8 cellular contexts compared by ENCODE assay signal in genomic region chr1:10475510-10475909, GRCh38. TPM values are rescaled to one million over a fixed set of nuclear protein-coding genes. Genes with fewer than 3 reads are reported as not detected.
DNase-seq lines count a peak whose midpoint lies in the region; ATAC-seq, FAIRE-seq and TF ChIP-seq lines count a peak whose summit lies in the region.

No MANE protein-coding gene starts in this region.

- no peak for TF ChIP-seq POLR2A in GM12892 (IDR thresholded peaks at IDR 0.05; ENCODE audit: low read depth, low read length)

- no peaks in the 10 kb centered on the region for H3K36me3 Mint-ChIP-seq in natural killer cell treated with Interleukin-12 subunit alpha and Interleukin-12 subunit beta and Interleukin-15 and Interleukin-18, amount 100 ng/mL, for 72 hours

- peaks cover 19 to 22% of the 10 kb centered on the region in 2 donors for H3K4me1 ChIP-seq in duodenal mucosa (ENCODE audit: control insufficient read depth in 1 of 2, insufficient read depth in 2 of 2, low read length in 2 of 2)

- peak overlapping the region; percentile 72 to 92 for H3K9ac ChIP-seq in duodenal mucosa (ENCODE audit: low read depth in 1 of 2, low read length in 2 of 2)

- CTCF ChIA-PET in BJ (lab: Yijun Ruan, JAX): interaction anchor here (1.2 kb wide), 1 partner anchor 19 kb away, joined by 9 read pairs; no protein-coding TSS in a partner anchor

- POLR2A ChIA-PET in BJ (lab: Charles Lee): interaction anchor here (0.7 kb wide), 1 partner anchor 322 kb away, joined by 9 read pairs; no protein-coding TSS in a partner anchor

- H3K9me3 ChIP-seq in MG63 (no peaks in the 10 kb centered on the region), duodenal mucosa (ENCODE audit: control insufficient read depth in 1 of 2, low read length in 2 of 2) (no peaks in the 10 kb centered on the region)

- H3K4me1 Mint-ChIP-seq in natural killer cell treated with Interleukin-12 subunit alpha and Interleukin-12 subunit beta and Interleukin-15 and Interleukin-18, amount 100 ng/mL, for 72 hours (ENCODE audit: low read depth in 2 of 2): peaks cover 31 to 35% of the 10 kb centered on the region in 2 donors

- no peaks in the 10 kb centered on the region for H3K27me3 ChIP-seq in BJ (ENCODE audit: control insufficient read depth, insufficient read depth, low read length)
- H3K27me3 ChIP-seq in MG63: no peaks in the 10 kb centered on the region
- no peaks in the 10 kb centered on the region for H3K27me3 ChIP-seq in duodenal mucosa (ENCODE audit: control insufficient read depth in 1 of 2, insufficient read depth in 2 of 2, low read length in 2 of 2)

- peak overlapping the region; percentile 74 for H3K4me3 ChIP-seq in BJ (ENCODE audit: low read depth, low read length)
- H3K4me3 ChIP-seq in MG63: peak overlapping the region; percentile 87
- H3K4me3 ChIP-seq in duodenal mucosa (ENCODE audit: low read depth in 1 of 2, low read length in 2 of 2): peak overlapping the region; percentile 91 to 95

- ATAC-seq in natural killer cell treated with Interleukin-12 subunit alpha and Interleukin-12 subunit beta and Interleukin-15 and Interleukin-18, amount 100 ng/mL, for 72 hours: no peak
- ATAC-seq in HG02763 (IDR thresholded peaks at IDR 0.05; ENCODE audit: unreplicated experiment) (no peak), esophagus mucosa (no peak)

- H3K27ac ChIP-seq in duodenal mucosa (ENCODE audit: low read depth, low read length): peak overlapping the region; percentile 58

- TF ChIP-seq CTCF in BJ (IDR thresholded peaks at IDR 0.05; ENCODE audit: insufficient read depth, low read depth, low read length): no peak

- H3K36me3 ChIP-seq in BJ (ENCODE audit: control insufficient read depth, insufficient read depth, low read length) (no peaks in the 10 kb centered on the region), MG63 (peaks cover 3% of the 10 kb centered on the region; the same call in 1 of the 2 replicates), duodenal mucosa (ENCODE audit: control insufficient read depth in 1 of 2, insufficient read depth in 2 of 2, low read length in 2 of 2) (peaks cover 0 to 6% of the 10 kb centered on the region in 2 donors)

- H3K4me3 Mint-ChIP-seq in natural killer cell treated with Interleukin-12 subunit alpha and Interleukin-12 subunit beta and Interleukin-15 and Interleukin-18, amount 100 ng/mL, for 72 hours: peak overlapping the region; percentile 94

- DNase-seq in BJ (ENCODE audit: low read depth) (no peak), MG63 (no peak), GM12892 (ENCODE audit: insufficient read length) (no peak), HuH-7.5 (ENCODE audit: low spot score) (no peak)
- no peak for DNase-seq in natural killer cell treated with Interleukin-12 subunit alpha and Interleukin-12 subunit beta and Interleukin-15 and Interleukin-18, amount 100 ng/mL, for 72 hours (ENCODE audit: low spot score)

- H3K27ac Mint-ChIP-seq in natural killer cell treated with Interleukin-12 subunit alpha and Interleukin-12 subunit beta and Interleukin-15 and Interleukin-18, amount 100 ng/mL, for 72 hours: peak overlapping the region; percentile 68 to 86

- H3K27me3 Mint-ChIP-seq in natural killer cell treated with Interleukin-12 subunit alpha and Interleukin-12 subunit beta and Interleukin-15 and Interleukin-18, amount 100 ng/mL, for 72 hours: no peaks in the 10 kb centered on the region

- FAIRE-seq in GM12892 (lab: Jason Lieb, UNC): no peak

- no peaks in the 10 kb centered on the region for H3K9me3 Mint-ChIP-seq in natural killer cell treated with Interleukin-12 subunit alpha and Interleukin-12 subunit beta and Interleukin-15 and Interleukin-18, amount 100 ng/mL, for 72 hours

RNA-seq across cellular contexts. Expression of gene PEX14, which starts 0.8 kb away (rescaled TPM):
- polyA plus RNA-seq in BJ (2011; rRNA removed): 3.3 and 10.1 TPM in 2 replicates
- 4.8 and 5.7 TPM in 2 replicates for polyA minus RNA-seq in BJ (2011; rRNA and poly(A)+ RNA removed)
- total RNA-seq in MG63 (2014; rRNA removed; shearing (Covaris generic); ENCODE audit: low replicate concordance): 15.4 and 21.5 TPM in 2 replicates
- total RNA-seq in natural killer cell treated with Interleukin-12 subunit alpha and Interleukin-12 subunit beta and Interleukin-15 and Interleukin-18, amount 100 ng/mL, for 72 hours: 10 to 100 TPM; 20.7 to 23.7 TPM
- polyA plus RNA-seq in GM12892 (2012; ENCODE audit: missing spikeins): 10.7 TPM
- total RNA-seq in esophagus mucosa: 16.2 TPM

RNA-seq across cellular contexts. Expression of gene DFFA, which starts 3.2 kb away (rescaled TPM):
- polyA plus RNA-seq in BJ (2011; rRNA removed): 33.2 and 33.8 TPM in 2 replicates
- 23.5 and 31.6 TPM in 2 replicates for polyA minus RNA-seq in BJ (2011; rRNA and poly(A)+ RNA removed)
- total RNA-seq in MG63 (2014; rRNA removed; shearing (Covaris generic); ENCODE audit: low replicate concordance): 36.7 and 51.9 TPM in 2 replicates
- 10 to 100 TPM; 40.0 to 59.4 TPM for total RNA-seq in natural killer cell treated with Interleukin-12 subunit alpha and Interleukin-12 subunit beta and Interleukin-15 and Interleukin-18, amount 100 ng/mL, for 72 hours
- 37.9 TPM for polyA plus RNA-seq in GM12892 (2012; ENCODE audit: missing spikeins)
- total RNA-seq in esophagus mucosa: 31.6 TPM

RNA-seq across cellular contexts. Expression of gene CORT, which starts 25.7 kb away (rescaled TPM):
- 0.12 TPM in 1 of 2 replicates, not detected in the other for polyA plus RNA-seq in BJ (2011; rRNA removed)
- not detected in 2 replicates for polyA minus RNA-seq in BJ (2011; rRNA and poly(A)+ RNA removed)
- 0.33 TPM in 1 of 2 replicates, not detected in the other for total RNA-seq in MG63 (2014; rRNA removed; shearing (Covaris generic); ENCODE audit: low replicate concordance)
- total RNA-seq in natural killer cell treated with Interleukin-12 subunit alpha and Interleukin-12 subunit beta and Interleukin-15 and Interleukin-18, amount 100 ng/mL, for 72 hours: under 1 TPM; 0.45 to 0.61 TPM
- polyA plus RNA-seq in GM12892 (2012; ENCODE audit: missing spikeins): not detected
- 0.28 TPM for total RNA-seq in esophagus mucosa

RNA-seq across cellular contexts. Expression of gene CENPS, which starts 45.3 kb away (rescaled TPM):
- polyA plus RNA-seq in BJ (2011; rRNA removed): 8.5 and 9.6 TPM in 2 replicates
- 2.3 and 3.9 TPM in 2 replicates for polyA minus RNA-seq in BJ (2011; rRNA and poly(A)+ RNA removed)
- 13.3 and 15.0 TPM in 2 replicates for total RNA-seq in MG63 (2014; rRNA removed; shearing (Covaris generic); ENCODE audit: low replicate concordance)
- total RNA-seq in natural killer cell treated with Interleukin-12 subunit alpha and Interleukin-12 subunit beta and Interleukin-15 and Interleukin-18, amount 100 ng/mL, for 72 hours: 10 to 100 TPM; 12.6 to 20.7 TPM
- polyA plus RNA-seq in GM12892 (2012; ENCODE audit: missing spikeins): 19.1 TPM
- total RNA-seq in esophagus mucosa: 11.8 TPM
